In genomic region chr1:181479137-181479745, GRCh38 we compare ENCODE assay signal across 9 cellular contexts. TPM values are rescaled to one million over a fixed set of nuclear protein-coding genes. Genes with fewer than 3 reads are reported as not detected.
A peak's percentile ranks its signal among the peaks of the same experiment; 100 is the strongest.
DNase-seq lines count a peak whose midpoint lies in the region; ATAC-seq and TF ChIP-seq lines count a peak whose summit lies in the region.
"Had no signal": no experiment of that assay in that cellular context is flagged by ENCODE, and none has a peak within 500 bp of the region (broad histone marks: within the 10 kb centered on the region; RNA-seq: fewer than 3 reads in every experiment).

No MANE protein-coding gene starts in this region.

- WGBS in trophoblast cell (ENCODE audit: extremely low coverage, insufficient coverage, insufficient read length): no CpG with 5 or more reads among the region's 3 CpGs

- peak; percentile 68 for TF ChIP-seq CTCF in activated CD8-positive, alpha-beta T cell treated with anti-CD3 and anti-CD28 coated beads for 36 hours (IDR thresholded peaks at IDR 0.05)

- no peak overlapping the region for H2AK5ac ChIP-seq in trophoblast cell (ENCODE audit: low read length)

- H4K8ac ChIP-seq in trophoblast cell (ENCODE audit: low read depth, low read length): no peak overlapping the region

- CTCF ChIA-PET in activated CD8-positive, alpha-beta T cell treated with anti-CD3 and anti-CD28 coated beads for 36 hours (lab: Charles Lee): interaction anchor here (0.5 to 4.3 kb wide), 19 partner anchors 12 to 602 kb away, joined by 3 to 37 read pairs (median 4); no protein-coding TSS in a partner anchor

- no peak overlapping the region for H3K4me2 ChIP-seq in trophoblast cell (ENCODE audit: low read length)

- H2AFZ ChIP-seq in trophoblast cell (ENCODE audit: insufficient read depth, low read length, poor library complexity): no peak overlapping the region

- H3K36me3 Mint-ChIP-seq in activated CD8-positive, alpha-beta T cell treated with anti-CD3 and anti-CD28 coated beads for 36 hours (ENCODE audit: low read depth): no peaks in the 10 kb centered on the region

- no peak overlapping the region for H4K12ac ChIP-seq in trophoblast cell (ENCODE audit: low read depth, low read length)

- no peak overlapping the region for H2BK5ac ChIP-seq in trophoblast cell (ENCODE audit: low read depth, low read length, poor library complexity)

- H4K91ac ChIP-seq in trophoblast cell (ENCODE audit: low read depth, low read length): no peak overlapping the region

- intact Hi-C loops in activated CD8-positive, alpha-beta T cell treated with anti-CD3 and anti-CD28 coated beads for 36 hours (cut with micrococcal nuclease): loop anchor here (5.0 kb wide), 2 partner anchors 198 to 458 kb away; no protein-coding TSS in a partner anchor

- POLR2A ChIA-PET in activated CD8-positive, alpha-beta T cell treated with anti-CD3 and anti-CD28 coated beads for 36 hours (lab: Charles Lee): no interaction called here

- H3K27ac ChIP-seq in trophoblast cell (ENCODE audit: low read depth, low read length): no peak overlapping the region

- H3K4me1 Mint-ChIP-seq in activated CD8-positive, alpha-beta T cell treated with anti-CD3 and anti-CD28 coated beads for 36 hours (ENCODE audit: low read depth): peaks cover 12% of the 10 kb centered on the region

- H3K4me1 ChIP-seq in trophoblast cell (ENCODE audit: control insufficient read depth in 1 of 2, insufficient read depth in 2 of 2, low read length in 2 of 2): peaks cover 8 to 10% of the 10 kb centered on the region in 2 experiments

- no peak overlapping the region for H3K23ac ChIP-seq in trophoblast cell (ENCODE audit: low read length)

- H3K4ac ChIP-seq in trophoblast cell (ENCODE audit: low read depth, low read length): no peak overlapping the region

- H2BK120ac ChIP-seq in trophoblast cell (ENCODE audit: insufficient read depth, low read length, poor library complexity): no peak overlapping the region

- H3K4me3 ChIP-seq in trophoblast cell (ENCODE audit: low read depth, low read length): no peak overlapping the region

- H3K79me1 ChIP-seq in trophoblast cell (ENCODE audit: low read length): no peaks in the 10 kb centered on the region

- ATAC-seq in GM18873 (IDR thresholded peaks at IDR 0.05; ENCODE audit: low FRiP score, unreplicated experiment) (peak; percentile 42), HG03280 (IDR thresholded peaks at IDR 0.05; ENCODE audit: unreplicated experiment) (peak; percentile 59)
- peak; percentile 69 for ATAC-seq in activated CD8-positive, alpha-beta T cell treated with anti-CD3 and anti-CD28 coated beads for 36 hours

- no peaks in the 10 kb centered on the region for H3K79me2 ChIP-seq in trophoblast cell (ENCODE audit: control insufficient read depth, insufficient read depth, low read length, poor library complexity)

- H3K36me3 ChIP-seq in trophoblast cell (ENCODE audit: control insufficient read depth in 1 of 2, insufficient read depth in 2 of 2, low read length in 2 of 2): no peaks in the 10 kb centered on the region

- H3K18ac ChIP-seq in trophoblast cell (ENCODE audit: low read length): no peak overlapping the region

- peaks cover 7% of the 10 kb centered on the region for H3K9me3 ChIP-seq in trophoblast cell (ENCODE audit: insufficient read depth, low read depth, low read length)

- H3K14ac ChIP-seq in trophoblast cell (ENCODE audit: low read length): no peak overlapping the region

- no peak overlapping the region for H2BK12ac ChIP-seq in trophoblast cell (ENCODE audit: low read length)

- DNase-seq in COLO829 (ENCODE audit: low spot score) (peak; percentile 90), NCI-H345 (lab: John Stamatoyannopoulos, UW) (peak; percentile 73), glomerular endothelial cell (ENCODE audit: extremely low read depth, low read depth, low spot score) (peak; percentile 16), trophoblast cell (peak; percentile 30 to 74), T1000 (lab: John Stamatoyannopoulos, UW) (no peak)
- DNase-seq in activated CD8-positive, alpha-beta T cell treated with anti-CD3 and anti-CD28 coated beads for 36 hours: peak; percentile 38

- H3K9me3 Mint-ChIP-seq in activated CD8-positive, alpha-beta T cell treated with anti-CD3 and anti-CD28 coated beads for 36 hours: no peaks in the 10 kb centered on the region

- no peak overlapping the region for H3K27ac Mint-ChIP-seq in activated CD8-positive, alpha-beta T cell treated with anti-CD3 and anti-CD28 coated beads for 36 hours

- peaks cover 32% of the 10 kb centered on the region for H3K27me3 Mint-ChIP-seq in activated CD8-positive, alpha-beta T cell treated with anti-CD3 and anti-CD28 coated beads for 36 hours

- H3K9ac ChIP-seq in trophoblast cell (ENCODE audit: low read length): no peak overlapping the region

- peaks cover 30% of the 10 kb centered on the region for H3K27me3 ChIP-seq in trophoblast cell (ENCODE audit: insufficient read depth, low read length)

- no peak overlapping the region for H3K4me3 Mint-ChIP-seq in activated CD8-positive, alpha-beta T cell treated with anti-CD3 and anti-CD28 coated beads for 36 hours

RNA-seq across cellular contexts. Expression of gene CACNA1E, which starts 4.1 kb away (rescaled TPM):
- not detected for total RNA-seq in activated CD8-positive, alpha-beta T cell treated with anti-CD3 and anti-CD28 coated beads for 36 hours
- not detected in 2 replicates for total RNA-seq in glomerular endothelial cell
- polyA plus RNA-seq in trophoblast cell (2013): 0.01 TPM in 2 replicates
- total RNA-seq: activated CD8-positive, alpha-beta memory T cell treated with anti-CD3 and anti-CD28 coated beads for 36 hours had no signal
